ENCODE assay signal across 8 cellular contexts in the genomic region with DNA sequence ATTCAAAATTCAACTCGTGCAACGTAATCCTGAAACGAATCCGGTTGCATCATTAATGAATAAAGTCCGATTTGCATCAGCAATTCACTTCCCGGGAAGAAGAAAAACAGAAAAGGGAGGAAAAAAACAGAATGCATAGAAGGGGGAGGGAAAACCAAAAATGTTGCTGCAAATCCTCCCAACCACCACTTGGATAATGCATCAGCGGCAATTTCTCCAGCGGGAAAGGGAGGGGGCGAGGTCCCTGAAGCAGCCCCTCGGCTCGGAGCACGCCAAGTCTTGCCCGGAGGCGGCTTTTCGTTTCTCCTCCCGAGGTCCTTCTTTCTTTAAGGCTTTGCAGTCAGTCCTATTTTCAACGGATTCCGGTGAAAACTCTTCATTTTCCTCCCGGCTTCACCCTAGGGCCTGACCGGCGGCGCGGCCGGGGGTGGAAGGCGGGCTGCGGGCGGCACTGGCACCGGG. TPM values are rescaled to one million over a fixed set of nuclear protein-coding genes. Genes with fewer than 3 reads are reported as not detected.
DNase-seq lines count a peak whose midpoint lies in the region; ATAC-seq lines count a peak whose summit lies in the region.

No MANE protein-coding gene starts in this region.

- H3K27ac Mint-ChIP-seq in natural killer cell treated with Interleukin-12 subunit alpha and Interleukin-12 subunit beta and Interleukin-15 and Interleukin-18, amount 100 ng/mL, for 72 hours = no peak overlapping the region

- peak overlapping the region; percentile 74 for H3K4me3 Mint-ChIP-seq in natural killer cell treated with Interleukin-12 subunit alpha and Interleukin-12 subunit beta and Interleukin-15 and Interleukin-18, amount 100 ng/mL, for 72 hours

- DNase-seq in activated T-cell treated with anti-CD3 and anti-CD28 coated beads for 48 hours (ENCODE audit: low read depth) (peak; percentile 2), activated T-cell treated with anti-CD3 and anti-CD28 coated beads for 4 hours (no peak), NCI-H1694 treated with DMSO at 0.1 percent for 48 hours (lab: John Stamatoyannopoulos, UW) (peak; percentile 54), fibroblast of the conjunctiva (ENCODE audit: low read depth) (peak; percentile 57), NCI-H187 (lab: John Stamatoyannopoulos, UW) (no peak)
- DNase-seq in activated T-cell treated with anti-CD3 and anti-CD28 coated beads, Interleukin-2, amount 50 U/mL, for 48 hours = peak; percentile 26 to 35
- DNase-seq in natural killer cell treated with Interleukin-12 subunit alpha and Interleukin-12 subunit beta and Interleukin-15 and Interleukin-18, amount 100 ng/mL, for 72 hours (ENCODE audit: low spot score) = no peak

- no peak for ATAC-seq in natural killer cell treated with Interleukin-12 subunit alpha and Interleukin-12 subunit beta and Interleukin-15 and Interleukin-18, amount 100 ng/mL, for 72 hours
- no peak for ATAC-seq in HG03565 (IDR thresholded peaks at IDR 0.05; ENCODE audit: unreplicated experiment)

- no peaks in the 10 kb centered on the region for H3K36me3 Mint-ChIP-seq in natural killer cell treated with Interleukin-12 subunit alpha and Interleukin-12 subunit beta and Interleukin-15 and Interleukin-18, amount 100 ng/mL, for 72 hours

- H3K27me3 Mint-ChIP-seq in natural killer cell treated with Interleukin-12 subunit alpha and Interleukin-12 subunit beta and Interleukin-15 and Interleukin-18, amount 100 ng/mL, for 72 hours = peaks cover 26 to 49% of the 10 kb centered on the region in 2 donors

- peaks cover 0 to 2% of the 10 kb centered on the region in 2 donors for H3K4me1 Mint-ChIP-seq in natural killer cell treated with Interleukin-12 subunit alpha and Interleukin-12 subunit beta and Interleukin-15 and Interleukin-18, amount 100 ng/mL, for 72 hours (ENCODE audit: low read depth in 2 of 2)

- no peaks in the 10 kb centered on the region for H3K9me3 Mint-ChIP-seq in natural killer cell treated with Interleukin-12 subunit alpha and Interleukin-12 subunit beta and Interleukin-15 and Interleukin-18, amount 100 ng/mL, for 72 hours

RNA-seq across cellular contexts. Expression of gene CDC42BPA, which starts 0.7 kb away (rescaled TPM):
- total RNA-seq in natural killer cell treated with Interleukin-12 subunit alpha and Interleukin-12 subunit beta and Interleukin-15 and Interleukin-18, amount 100 ng/mL, for 72 hours = 1 to 10 TPM in 1 of 2 donors, under 1 TPM in 1; 0.64 to 2.8 TPM

Comparison
In these comparisons a context has a peak if more than half of its experiments do, and no peak if none do; other contexts are left out.
1. DNase-seq: peak in activated T-cell treated with anti-CD3 and anti-CD28 coated beads for 48 hours (single experiment), NCI-H1694 treated with DMSO at 0.1 percent for 48 hours (single experiment), activated T-cell treated with anti-CD3 and anti-CD28 coated beads, Interleukin-2, amount 50 U/mL, for 48 hours (2 of 2) and fibroblast of the conjunctiva (single experiment); none in activated T-cell treated with anti-CD3 and anti-CD28 coated beads for 4 hours (single experiment), natural killer cell treated with Interleukin-12 subunit alpha and Interleukin-12 subunit beta and Interleukin-15 and Interleukin-18, amount 100 ng/mL, for 72 hours (single experiment) and NCI-H187 (0 of 2).